In genomic region chr3:114884213-114884923, GRCh38 we compare ENCODE assay signal across 15 cellular contexts.
"Had no signal": no experiment of that assay in that cellular context is flagged by ENCODE, and none has a peak within 500 bp of the region (broad histone marks: within the 10 kb centered on the region; RNA-seq: fewer than 3 reads in every experiment).

No MANE protein-coding gene starts in this region.

- H3K4me3 ChIP-seq: hepatocyte, spleen had no signal

- ATAC-seq: activated CD4-positive, CD25-positive, alpha-beta regulatory T cell treated with anti-CD3 and anti-CD28 coated beads, Interleukin-2, amount 50 U/mL, for 24 hours; activated CD8-positive, alpha-beta memory T cell treated with anti-CD3 and anti-CD28 coated beads, Interleukin-2, amount 10 ng/mL, durations not matched to agents 7 days and 5 days; sciatic nerve had no signal

- DNase-seq: activated CD4-positive, alpha-beta T cell treated with anti-CD3 and anti-CD28 coated beads, Interleukin-2, amount 50 U/mL, for 48 hours; activated CD8-positive, alpha-beta memory T cell treated with anti-CD3 and anti-CD28 coated beads, Interleukin-2, amount 10 ng/mL, durations not matched to agents 7 days and 5 days; activated gamma-delta T cell; activated T-cell treated with anti-CD3 and anti-CD28 coated beads, Interleukin-2, amount 50 U/mL, for 24 hours; amygdala; brain microvascular endothelial cell; dermis blood vessel endothelial cell; kidney glomerular epithelial cell; spleen; stimulated activated CD4-positive, alpha-beta T cell treated with anti-CD3 and anti-CD28 coated beads, Interleukin-1b, Interleukin-23, amount 100 ng/mL, for 48 hours; stimulated activated naive CD4-positive, alpha-beta T cell; trophoblast cell had no signal
